ENCODE assay signal across 1 cellular context in genomic region chr6:105824732-105825131, GRCh38.
TF ChIP-seq lines count a peak whose summit lies in the region.

No MANE protein-coding gene starts in this region.

TF ChIP-seq in K562, 482 proteins besides CTCF, POLR2A, EP300 and RAD21 (continued from another document):
- TF ChIP-seq E2F5 (CRISPR knock-in tag; IDR thresholded peaks at IDR 0.05) = no peak
- TF ChIP-seq KAT2B (IDR thresholded peaks at IDR 0.05; ENCODE audit: low read depth, low read length) = no peak
